Comparison of ENCODE assay signal across 12 cellular contexts in the genomic region with DNA sequence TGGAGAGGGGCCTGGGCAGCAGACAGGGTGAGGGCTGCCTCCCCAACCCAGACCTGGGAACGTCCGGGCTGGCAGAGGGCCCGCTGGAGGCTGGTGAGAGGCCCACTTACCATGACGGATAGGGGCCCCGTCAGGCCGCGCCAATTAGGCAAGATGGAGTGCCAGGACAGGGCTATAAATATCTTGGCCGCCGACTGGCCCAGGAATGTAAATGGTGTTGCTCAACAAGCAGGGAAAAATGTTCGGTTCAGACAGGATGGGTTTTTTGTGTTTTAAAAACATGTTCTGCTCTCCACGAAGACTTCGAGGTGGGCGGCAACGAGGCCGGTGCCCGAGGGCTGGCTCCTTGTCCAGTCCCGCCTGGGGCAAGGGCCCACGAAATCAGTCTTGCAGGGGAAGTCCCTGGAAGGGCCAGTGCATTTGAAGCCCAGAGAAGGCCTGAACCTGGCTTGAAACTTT. TPM values are rescaled to one million over a fixed set of nuclear protein-coding genes. Genes with fewer than 3 reads are reported as not detected.
DNase-seq lines count a peak whose midpoint lies in the region; ATAC-seq and TF ChIP-seq lines count a peak whose summit lies in the region.
"Had no signal": no experiment of that assay in that cellular context is flagged by ENCODE, and none has a peak within 500 bp of the region (broad histone marks: within the 10 kb centered on the region; RNA-seq: fewer than 3 reads in every experiment).

No MANE protein-coding gene starts in this region.

- no peak for TF ChIP-seq POLR2A in vagina (IDR thresholded peaks at IDR 0.05)

- BruUV-seq in Panc1 (replicated peaks; lab: Mats Ljungman, UMichigan), result no TSS peak

- H3K4me3 ChIP-seq in Panc1 (ENCODE audit: low read depth in 2 of 2, low read length in 2 of 2) (no peak overlapping the region), vagina (no peak overlapping the region)

- TF ChIP-seq CTCF in Panc1 (IDR thresholded peaks at IDR 0.05), result no peak
- TF ChIP-seq CTCF in nephron (IDR thresholded peaks at IDR 0.05; ENCODE audit: unreplicated experiment in 3 of 3), result no peak
- no peak for TF ChIP-seq CTCF in vagina (IDR thresholded peaks at IDR 0.05)

- H3K27me3 Mint-ChIP-seq in nephron (ENCODE audit: low read depth), result peaks cover 42% of the 10 kb centered on the region
- H3K27me3 Mint-ChIP-seq in stimulated activated naive B cell treated with anti-CD40 and anti-IgM and Interleukin-4, amounts not matched to agents 10 μg/mL and 1 μg/mL and 100 μg/mL, for 72 hours, result peaks cover 6 to 13% of the 10 kb centered on the region in 2 donors

- H3K9me3 Mint-ChIP-seq in nephron, result peaks cover 14% of the 10 kb centered on the region
- H3K9me3 Mint-ChIP-seq in stimulated activated naive B cell treated with anti-CD40 and anti-IgM and Interleukin-4, amounts not matched to agents 10 μg/mL and 1 μg/mL and 100 μg/mL, for 72 hours, result peaks cover 8 to 17% of the 10 kb centered on the region in 2 donors

- ATAC-seq in Panc1 (peak; percentile 29; the same call in 1 of the 2 replicates), GM21381 (IDR thresholded peaks at IDR 0.05; ENCODE audit: unreplicated experiment) (no peak)
- no peak for ATAC-seq in stimulated activated naive B cell treated with anti-CD40 and anti-IgM and Interleukin-4, amounts not matched to agents 10 μg/mL and 1 μg/mL and 100 μg/mL, for 72 hours (replicated peaks)
- ATAC-seq: activated T-cell treated with anti-CD3 and anti-CD28 coated beads, Interleukin-2, amount 50 U/mL, for 4 hours had no signal

- POLR2A ChIA-PET in Panc1 (lab: Charles Lee), result no interaction called here

- no peaks in the 10 kb centered on the region for H3K27me3 ChIP-seq in Panc1 (ENCODE audit: control insufficient read depth, insufficient read depth, low read length)
- H3K27me3 ChIP-seq in vagina, result no peaks in the 10 kb centered on the region

- H3K27ac Mint-ChIP-seq in nephron, result peak overlapping the region in 2 of 3 experiments; percentile 31 to 71
- no peak overlapping the region for H3K27ac Mint-ChIP-seq in stimulated activated naive B cell treated with anti-CD40 and anti-IgM and Interleukin-4, amounts not matched to agents 10 μg/mL and 1 μg/mL and 100 μg/mL, for 72 hours

- no peaks in the 10 kb centered on the region for H3K36me3 Mint-ChIP-seq in nephron (ENCODE audit: low read depth)
- peaks cover 0 to 2% of the 10 kb centered on the region in 2 donors for H3K36me3 Mint-ChIP-seq in stimulated activated naive B cell treated with anti-CD40 and anti-IgM and Interleukin-4, amounts not matched to agents 10 μg/mL and 1 μg/mL and 100 μg/mL, for 72 hours

- H3K4me1 ChIP-seq in Panc1 (ENCODE audit: control insufficient read depth, insufficient read depth, low read length), result no peaks in the 10 kb centered on the region
- H3K4me1 ChIP-seq in vagina, result peaks cover 17% of the 10 kb centered on the region

- DNase-seq in Panc1 (ENCODE audit: low read depth, low spot score) (no peak), fibroblast of gingiva (ENCODE audit: low read depth) (peak; percentile 86), vagina (ENCODE audit: extremely low spot score in 2 of 2) (no peak), NCI-H2107 treated with DMSO at 0.1 percent for 48 hours (lab: John Stamatoyannopoulos, UW; ENCODE audit: unreplicated experiment) (no peak)
- no peak for DNase-seq in stimulated activated naive B cell treated with anti-CD40 and anti-IgM and Interleukin-4, amounts not matched to agents 10 μg/mL and 1 μg/mL and 100 μg/mL, for 72 hours
- DNase-seq: activated T-cell treated with anti-CD3 and anti-CD28 coated beads, Interleukin-2, amount 50 U/mL, for 4 hours; DND-41; NCI-H2081; stimulated activated naive CD4-positive, alpha-beta T cell treated with Interleukin-2 at 50 U/mL for 16 hours had no signal

- H3K36me3 ChIP-seq in Panc1 (ENCODE audit: control insufficient read depth, insufficient read depth, low read length) (no peaks in the 10 kb centered on the region), vagina (no peaks in the 10 kb centered on the region)

- intact Hi-C loops in Panc1 (cut with micrococcal nuclease; ENCODE audit: unreplicated experiment) (no loop called here), vagina (cut with DNase I) (loop anchor here (5.0 kb wide), 1 partner anchor 35 kb away; a partner anchor contains a TSS)

- CTCF ChIA-PET in Panc1 (lab: Charles Lee), result no interaction called here

- peaks cover 14% of the 10 kb centered on the region for H3K4me1 Mint-ChIP-seq in nephron
- H3K4me1 Mint-ChIP-seq in stimulated activated naive B cell treated with anti-CD40 and anti-IgM and Interleukin-4, amounts not matched to agents 10 μg/mL and 1 μg/mL and 100 μg/mL, for 72 hours, result no peaks in the 10 kb centered on the region
- H3K4me1 Mint-ChIP-seq: central memory CD8-positive, alpha-beta T cell had no signal

- H3K4me3 Mint-ChIP-seq in nephron, result no peak overlapping the region
- H3K4me3 Mint-ChIP-seq in stimulated activated naive B cell treated with anti-CD40 and anti-IgM and Interleukin-4, amounts not matched to agents 10 μg/mL and 1 μg/mL and 100 μg/mL, for 72 hours, result no peak overlapping the region
- H3K4me3 Mint-ChIP-seq: activated T-cell treated with anti-CD3 and anti-CD28 coated beads, Interleukin-2, amount 50 U/mL, for 4 hours; central memory CD8-positive, alpha-beta T cell had no signal

- H3K9me3 ChIP-seq in Panc1 (ENCODE audit: control insufficient read depth, insufficient read depth, low read depth, low read length) (no peaks in the 10 kb centered on the region), vagina (peaks cover 7% of the 10 kb centered on the region)

- in situ Hi-C loops in Panc1 (cut with HindIII; ENCODE audit: low pct_unique_long_range_greater_than_20kb, low sequenced_read_pairs), result no loop called here

- H3K27ac ChIP-seq in Panc1 (ENCODE audit: low read length) (no peak overlapping the region), vagina (peak overlapping the region; percentile 72)

RNA-seq across cellular contexts. Expression of a gene that starts 35.8 kb away (rescaled TPM):
- total RNA-seq in Panc1 (2021; ENCODE audit: unreplicated experiment) (0.26 TPM), vagina (38.3 TPM)
- not detected for polyA plus RNA-seq in Panc1 (2012; ENCODE audit: insufficient read length)

Comparison
In these comparisons a context has a peak if more than half of its experiments do, and no peak if none do; other contexts are left out.
1. RNA of a gene that starts 35.8 kb away (total RNA-seq): 38.3 TPM in vagina (single experiment); 0.26 TPM in Panc1 (single experiment); every median in the first group is over 10 times any median in the second.